In the genomic region with DNA sequence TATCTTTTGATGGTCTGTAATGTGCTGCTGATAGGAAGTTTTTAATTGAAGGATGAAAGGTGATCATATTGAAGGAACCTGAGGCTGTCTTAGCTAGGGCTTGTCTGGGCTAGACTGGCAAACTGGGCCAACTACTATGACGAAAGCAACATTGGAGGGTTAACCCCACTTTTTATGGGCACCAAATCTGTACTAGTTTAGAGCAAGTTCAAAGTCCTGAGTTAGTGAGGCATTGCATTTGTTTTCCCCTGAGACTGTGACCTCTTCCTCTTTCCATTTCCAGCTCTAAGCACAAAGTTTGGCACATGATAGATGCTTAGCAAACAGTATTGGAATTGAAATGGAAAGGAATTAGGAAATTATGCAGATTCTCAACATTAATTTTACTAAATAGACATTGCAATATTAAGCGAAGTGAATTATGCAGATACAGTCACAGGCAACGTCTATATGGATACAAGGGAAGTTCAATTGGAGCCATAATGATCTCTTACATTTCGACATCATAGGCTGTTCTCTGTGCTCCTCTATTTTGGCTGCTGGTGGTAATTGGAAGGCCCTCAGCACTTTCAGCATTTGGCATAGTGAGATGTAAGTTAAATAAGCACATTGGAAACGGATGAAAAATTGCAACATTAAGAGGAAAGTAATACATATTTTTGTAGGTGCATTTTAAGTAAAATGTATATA, we compare ENCODE assay signal across 10 cellular contexts. TPM values are rescaled to one million over a fixed set of nuclear protein-coding genes. Genes with fewer than 3 reads are reported as not detected.
DNase-seq lines count a peak whose midpoint lies in the region; ATAC-seq, FAIRE-seq and TF ChIP-seq lines count a peak whose summit lies in the region.
"Had no signal": no experiment of that assay in that cellular context is flagged by ENCODE, and none has a peak within 500 bp of the region (broad histone marks: within the 10 kb centered on the region; RNA-seq: fewer than 3 reads in every experiment).

No MANE protein-coding gene starts in this region.

- H3K36me3 ChIP-seq in HepG2 (replicated peaks in 1 of 2; ENCODE audit: control insufficient read depth in 1 of 2, insufficient read depth in 2 of 2, low read length in 2 of 2) = no peaks in the 10 kb centered on the region
- no peaks in the 10 kb centered on the region for H3K36me3 ChIP-seq in naive thymus-derived CD4-positive, alpha-beta T cell (ENCODE audit: control insufficient read depth in 2 of 3, insufficient read depth in 3 of 3, low read length in 3 of 3)
- H3K36me3 ChIP-seq: gastrocnemius medialis had no signal

- no peak for TF ChIP-seq POLR2A in HepG2 (IDR thresholded peaks at IDR 0.05; ENCODE audit: insufficient read depth in 1 of 2, low read depth in 2 of 2, low read length in 2 of 2)

- no peak overlapping the region for H3K27ac Mint-ChIP-seq in naive thymus-derived CD4-positive, alpha-beta T cell
- no peak overlapping the region for H3K27ac Mint-ChIP-seq in activated naive CD4-positive, alpha-beta T cell treated with anti-CD3 and anti-CD28 coated beads, Interleukin-2, amount 10 ng/mL, durations not matched to agents 7 days and 5 days

- peak overlapping the region; percentile 53 for H3K4me2 ChIP-seq in HepG2 (ENCODE audit: low read depth, low read length)

- 80% methylated on average over 5 of the region's 5 CpGs for WGBS in HepG2 (ENCODE audit: low lambda C conversion rate)

- no peak overlapping the region for H3K27ac ChIP-seq in HepG2 (ENCODE audit: extremely low read length, insufficient read depth, low read length)
- H3K27ac ChIP-seq in naive thymus-derived CD4-positive, alpha-beta T cell (ENCODE audit: low read depth, low read length) = no peak overlapping the region
- H3K27ac ChIP-seq: gastrocnemius medialis had no signal

- no peaks in the 10 kb centered on the region for H3K9me3 ChIP-seq in HepG2 (ENCODE audit: low read length)
- no peaks in the 10 kb centered on the region for H3K9me3 ChIP-seq in naive thymus-derived CD4-positive, alpha-beta T cell (ENCODE audit: control insufficient read depth in 2 of 3, low read length in 3 of 3)
- H3K9me3 ChIP-seq: gastrocnemius medialis had no signal

- H3K27me3 ChIP-seq in HepG2 (ENCODE audit: control insufficient read depth in 1 of 2, insufficient read depth in 2 of 2, low read length in 2 of 2) = no peaks in the 10 kb centered on the region
- no peaks in the 10 kb centered on the region for H3K27me3 ChIP-seq in naive thymus-derived CD4-positive, alpha-beta T cell (ENCODE audit: control insufficient read depth in 2 of 2, insufficient read depth in 2 of 2, low read length in 2 of 2)
- H3K27me3 ChIP-seq: gastrocnemius medialis had no signal

- peak; percentile 40 for FAIRE-seq in HepG2 (lab: Jason Lieb, UNC)

- CTCF ChIA-PET in HepG2 (lab: Yijun Ruan, JAX; ENCODE audit: low intra/inter-chr PET ratio, low total read pairs) = no interaction called here
- CTCF ChIA-PET in naive thymus-derived CD4-positive, alpha-beta T cell (lab: Charles Lee) = no interaction called here
- CTCF ChIA-PET in activated naive CD4-positive, alpha-beta T cell treated with anti-CD3 and anti-CD28 coated beads, Interleukin-2, amount 10 ng/mL, durations not matched to agents 7 days and 5 days (lab: Charles Lee) = interaction anchor here (1.5 kb wide), 1 partner anchor 266 kb away, joined by 3 read pairs; no protein-coding TSS in a partner anchor

- POLR2A ChIA-PET in HepG2 (lab: Yijun Ruan, JAX) = no interaction called here
- POLR2A ChIA-PET in naive thymus-derived CD4-positive, alpha-beta T cell (lab: Charles Lee) = no interaction called here

- H4K20me1 ChIP-seq in HepG2 (ENCODE audit: insufficient read depth, low read length) = no peaks in the 10 kb centered on the region

- no peaks in the 10 kb centered on the region for H3K79me2 ChIP-seq in HepG2 (ENCODE audit: insufficient read depth, low read length)

- peaks cover 11 to 26% (median 21%) of the 10 kb centered on the region in 7 donors for H3K4me1 Mint-ChIP-seq in naive thymus-derived CD4-positive, alpha-beta T cell
- peaks cover 11% of the 10 kb centered on the region for H3K4me1 Mint-ChIP-seq in activated naive CD4-positive, alpha-beta T cell treated with anti-CD3 and anti-CD28 coated beads, Interleukin-2, amount 10 ng/mL, durations not matched to agents 7 days and 5 days

- no peak overlapping the region for H3K9ac ChIP-seq in HepG2 (ENCODE audit: insufficient read depth, low read depth, low read length)

- TF ChIP-seq RAD21 in HepG2 (CRISPR knock-in tag; IDR thresholded peaks at IDR 0.05) = no peak

- intact Hi-C loops in HepG2 (cut with micrococcal nuclease; ENCODE audit: unreplicated experiment) = no loop called here
- intact Hi-C loops in naive thymus-derived CD4-positive, alpha-beta T cell (cut with micrococcal nuclease) = no loop called here

- no peak for TF ChIP-seq CTCF in HepG2 (CRISPR knock-in tag; IDR thresholded peaks at IDR 0.05)

- BruUV-seq in HepG2 (replicated peaks; lab: Mats Ljungman, UMichigan) = no TSS peak

- H2AFZ ChIP-seq in HepG2 (ENCODE audit: low read length) = peak overlapping the region; percentile 32

- ATAC-seq in GM18511 (IDR thresholded peaks at IDR 0.05; ENCODE audit: unreplicated experiment) (peak; percentile 90), HG02678 (IDR thresholded peaks at IDR 0.05; ENCODE audit: unreplicated experiment) (peak; percentile 79), HepG2 (no peak; the same call in 2 of the 3 replicates)
- no peak for ATAC-seq in naive thymus-derived CD4-positive, alpha-beta T cell

- in situ Hi-C loops in HepG2 (cut with HindIII; ENCODE audit: extremely low pct_ligation_motif_present, low pct_unique_long_range_greater_than_20kb) = no loop called here

- DNase-seq in NOMO-1 (lab: John Stamatoyannopoulos, UW; ENCODE audit: unreplicated experiment in 2 of 2) (peak; percentile 81 to 91), HepG2 (ENCODE audit: low spot score) (peak; percentile 10), NCI-H146 (lab: John Stamatoyannopoulos, UW) (no peak), NK-92 (lab: John Stamatoyannopoulos, UW; ENCODE audit: unreplicated experiment) (no peak)
- no peak for DNase-seq in naive thymus-derived CD4-positive, alpha-beta T cell
- DNase-seq in activated naive CD4-positive, alpha-beta T cell treated with anti-CD3 and anti-CD28 coated beads, Interleukin-2, amount 10 ng/mL, durations not matched to agents 7 days and 5 days = no peak
- DNase-seq: activated naive CD4-positive, alpha-beta T cell treated with Interleukin-2 at 50 U/mL for 16 hours; gastrocnemius medialis had no signal

- H3K4me1 ChIP-seq in HepG2 (ENCODE audit: insufficient read depth, low read length) = peaks cover 46% of the 10 kb centered on the region
- H3K4me1 ChIP-seq in naive thymus-derived CD4-positive, alpha-beta T cell (ENCODE audit: control insufficient read depth in 2 of 2, insufficient read depth in 2 of 2, low read length in 2 of 2) = no peaks in the 10 kb centered on the region

- peaks cover 0 to 2% (median 0%) of the 10 kb centered on the region in 5 donors for H3K27me3 Mint-ChIP-seq in naive thymus-derived CD4-positive, alpha-beta T cell
- H3K27me3 Mint-ChIP-seq in activated naive CD4-positive, alpha-beta T cell treated with anti-CD3 and anti-CD28 coated beads, Interleukin-2, amount 10 ng/mL, durations not matched to agents 7 days and 5 days = no peaks in the 10 kb centered on the region

- TF ChIP-seq EP300 in HepG2 (IDR thresholded peaks at IDR 0.05; ENCODE audit: low read depth in 2 of 2, low read length in 2 of 2) (no peak), HepG2 (CRISPR knock-in tag; IDR thresholded peaks at IDR 0.05; ENCODE audit: borderline replicate concordance) (no peak)

- H3K36me3 Mint-ChIP-seq in naive thymus-derived CD4-positive, alpha-beta T cell = peaks cover 0 to 9% (median 0%) of the 10 kb centered on the region in 5 donors
- no peaks in the 10 kb centered on the region for H3K36me3 Mint-ChIP-seq in activated naive CD4-positive, alpha-beta T cell treated with anti-CD3 and anti-CD28 coated beads, Interleukin-2, amount 10 ng/mL, durations not matched to agents 7 days and 5 days

- no peak overlapping the region for H3K4me3 Mint-ChIP-seq in naive thymus-derived CD4-positive, alpha-beta T cell
- no peak overlapping the region for H3K4me3 Mint-ChIP-seq in activated naive CD4-positive, alpha-beta T cell treated with anti-CD3 and anti-CD28 coated beads, Interleukin-2, amount 10 ng/mL, durations not matched to agents 7 days and 5 days

- H3K4me3 ChIP-seq in HepG2 (replicated peaks in 1 of 3; ENCODE audit: insufficient read depth in 1 of 3, low read depth in 2 of 3, low read length in 3 of 3) = no peak overlapping the region
- no peak overlapping the region for H3K4me3 ChIP-seq in naive thymus-derived CD4-positive, alpha-beta T cell (ENCODE audit: low read length)
- H3K4me3 ChIP-seq: gastrocnemius medialis had no signal

- no peaks in the 10 kb centered on the region for H3K9me3 Mint-ChIP-seq in naive thymus-derived CD4-positive, alpha-beta T cell
- H3K9me3 Mint-ChIP-seq in activated naive CD4-positive, alpha-beta T cell treated with anti-CD3 and anti-CD28 coated beads, Interleukin-2, amount 10 ng/mL, durations not matched to agents 7 days and 5 days = no peaks in the 10 kb centered on the region

RNA-seq across cellular contexts. Expression of a gene that starts 22.2 kb away (rescaled TPM):
- 15.5 and 20.7 TPM in 2 replicates for total RNA-seq in HepG2 (2016; rRNA removed; fragmentation: Illumina TruSeq; extraction: Trizol)
- 20.5 and 21.1 TPM in 2 replicates for total RNA-seq in HepG2 (2016; cell fraction: cytosol; rRNA removed; fragmentation: Illumina TruSeq; extraction: Trizol; ENCODE audit: low read depth)
- total RNA-seq in HepG2 (2016; cell fraction: insoluble cytoplasmic fraction; rRNA removed; fragmentation: Illumina TruSeq; extraction: Trizol) = 16.4 and 22.3 TPM in 2 replicates
- 12.0 and 13.3 TPM in 2 replicates for total RNA-seq in HepG2 (2016; cell fraction: membrane; rRNA removed; fragmentation: Illumina TruSeq; extraction: Trizol)
- 12.7 and 13.1 TPM in 2 replicates for total RNA-seq in HepG2 (2016; cell fraction: nucleus; rRNA removed; fragmentation: Illumina TruSeq; extraction: Trizol)
- 5.5 and 7.7 TPM in 2 replicates for polyA plus RNA-seq in HepG2 (2011; rRNA removed)
- polyA plus RNA-seq in HepG2 (2011; cell fraction: cytosol; rRNA removed) = 2.6 TPM in 2 replicates
- polyA plus RNA-seq in HepG2 (2011; cell fraction: nucleus; rRNA removed) = 3.6 and 5.3 TPM in 2 replicates
- 3.4 and 6.8 TPM in 2 replicates for polyA plus RNA-seq in HepG2 (2012)
- polyA plus RNA-seq in HepG2 (2016; cell fraction: cytosol; fragmentation: Illumina TruSeq; extraction: Trizol; ENCODE audit: low read depth) = 1.7 and 3.0 TPM in 2 replicates
- polyA plus RNA-seq in HepG2 (2016; cell fraction: insoluble cytoplasmic fraction; fragmentation: Illumina TruSeq; extraction: Trizol; ENCODE audit: low read depth) = 15.9 and 16.9 TPM in 2 replicates
- polyA plus RNA-seq in HepG2 (2016; cell fraction: membrane; fragmentation: Illumina TruSeq; extraction: Trizol; ENCODE audit: low read depth) = 4.1 and 4.6 TPM in 2 replicates
- polyA plus RNA-seq in HepG2 (2016; cell fraction: nucleus; fragmentation: Illumina TruSeq; extraction: Trizol; ENCODE audit: insufficient read depth, low read depth) = 9.7 and 9.9 TPM in 2 replicates
- polyA minus RNA-seq in HepG2 (2011; rRNA and poly(A)+ RNA removed; ENCODE audit: low replicate concordance) = 3.1 and 14.4 TPM in 2 replicates
- 6.2 and 6.4 TPM in 2 replicates for polyA minus RNA-seq in HepG2 (2011; cell fraction: cytosol; rRNA and poly(A)+ RNA removed)
- 15.9 and 20.3 TPM in 2 replicates for polyA minus RNA-seq in HepG2 (2011; cell fraction: nucleus; rRNA and poly(A)+ RNA removed)
- total RNA-seq in naive thymus-derived CD4-positive, alpha-beta T cell = 10 to 100 TPM in 1 of 5 experiments, 1 to 10 TPM in 4; 3.1 to 17.2 (median 6.5) TPM
- 1 to 10 TPM; 5.1 to 7.7 TPM for polyA plus RNA-seq in naive thymus-derived CD4-positive, alpha-beta T cell

RNA-seq across cellular contexts. Expression of a gene that starts 22.8 kb away (rescaled TPM):
- total RNA-seq in HepG2 (2016; rRNA removed; fragmentation: Illumina TruSeq; extraction: Trizol) = 44.7 and 52.1 TPM in 2 replicates
- total RNA-seq in HepG2 (2016; cell fraction: cytosol; rRNA removed; fragmentation: Illumina TruSeq; extraction: Trizol; ENCODE audit: low read depth) = 5.9 and 6.4 TPM in 2 replicates
- total RNA-seq in HepG2 (2016; cell fraction: insoluble cytoplasmic fraction; rRNA removed; fragmentation: Illumina TruSeq; extraction: Trizol) = 44.0 and 53.7 TPM in 2 replicates
- total RNA-seq in HepG2 (2016; cell fraction: membrane; rRNA removed; fragmentation: Illumina TruSeq; extraction: Trizol) = 18.5 and 19.2 TPM in 2 replicates
- 41.0 and 44.1 TPM in 2 replicates for total RNA-seq in HepG2 (2016; cell fraction: nucleus; rRNA removed; fragmentation: Illumina TruSeq; extraction: Trizol)
- 20.6 and 24.9 TPM in 2 replicates for polyA plus RNA-seq in HepG2 (2011; rRNA removed)
- 8.7 and 12.4 TPM in 2 replicates for polyA plus RNA-seq in HepG2 (2011; cell fraction: cytosol; rRNA removed)
- 18.6 and 19.8 TPM in 2 replicates for polyA plus RNA-seq in HepG2 (2011; cell fraction: nucleus; rRNA removed)
- polyA plus RNA-seq in HepG2 (2012) = 16.9 and 20.3 TPM in 2 replicates
- polyA plus RNA-seq in HepG2 (2016; cell fraction: cytosol; fragmentation: Illumina TruSeq; extraction: Trizol; ENCODE audit: low read depth) = 3.6 TPM in 2 replicates
- 46.8 and 47.5 TPM in 2 replicates for polyA plus RNA-seq in HepG2 (2016; cell fraction: insoluble cytoplasmic fraction; fragmentation: Illumina TruSeq; extraction: Trizol; ENCODE audit: low read depth)
- polyA plus RNA-seq in HepG2 (2016; cell fraction: membrane; fragmentation: Illumina TruSeq; extraction: Trizol; ENCODE audit: low read depth) = 9.9 and 10.9 TPM in 2 replicates
- 40.6 and 43.2 TPM in 2 replicates for polyA plus RNA-seq in HepG2 (2016; cell fraction: nucleus; fragmentation: Illumina TruSeq; extraction: Trizol; ENCODE audit: insufficient read depth, low read depth)
- polyA minus RNA-seq in HepG2 (2011; rRNA and poly(A)+ RNA removed; ENCODE audit: low replicate concordance) = 15.1 and 39.9 TPM in 2 replicates
- 14.2 and 14.6 TPM in 2 replicates for polyA minus RNA-seq in HepG2 (2011; cell fraction: cytosol; rRNA and poly(A)+ RNA removed)
- polyA minus RNA-seq in HepG2 (2011; cell fraction: nucleus; rRNA and poly(A)+ RNA removed) = 66.0 and 72.1 TPM in 2 replicates
- 10 to 100 TPM; 24.6 to 61.8 (median 37.7) TPM for total RNA-seq in naive thymus-derived CD4-positive, alpha-beta T cell
- 10 to 100 TPM; 16.5 to 37.0 TPM for polyA plus RNA-seq in naive thymus-derived CD4-positive, alpha-beta T cell

Comparison
In these comparisons a context has a peak if more than half of its experiments do, and no peak if none do; other contexts are left out.
1. ATAC-seq: peak in GM18511 (single experiment) and HG02678 (single experiment); none in HepG2 (single experiment) and naive thymus-derived CD4-positive, alpha-beta T cell (single experiment).
2. DNase-seq: peak in NOMO-1 (2 of 2) and HepG2 (single experiment); none in NCI-H146 (single experiment), NK-92 (single experiment), naive thymus-derived CD4-positive, alpha-beta T cell (0 of 9) and activated naive CD4-positive, alpha-beta T cell treated with anti-CD3 and anti-CD28 coated beads, Interleukin-2, amount 10 ng/mL, durations not matched to agents 7 days and 5 days (single experiment).